Comparison of ENCODE assay signal across 17 cellular contexts in the genomic region with DNA sequence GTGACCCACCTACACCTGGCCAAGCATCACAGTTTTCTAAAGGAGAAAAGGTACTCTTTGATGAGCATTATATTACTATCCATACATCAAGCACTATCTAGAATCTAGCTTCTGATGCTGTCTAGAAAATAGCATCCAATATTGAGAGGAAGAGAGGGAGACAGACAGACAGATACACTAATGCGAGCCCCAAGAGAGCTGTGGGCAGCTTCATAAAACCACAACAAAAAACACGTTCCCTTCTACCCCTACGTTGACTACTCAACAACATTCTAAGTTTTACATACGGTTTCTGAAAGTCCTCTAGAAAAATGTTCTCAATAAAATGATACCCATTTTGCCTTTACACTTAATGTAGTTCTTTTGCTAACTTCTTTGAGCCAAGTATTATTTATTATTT.
DNase-seq lines count a peak whose midpoint lies in the region; ATAC-seq and TF ChIP-seq lines count a peak whose summit lies in the region.
"Had no signal": no experiment of that assay in that cellular context is flagged by ENCODE, and none has a peak within 500 bp of the region (broad histone marks: within the 10 kb centered on the region; RNA-seq: fewer than 3 reads in every experiment).

No MANE protein-coding gene starts in this region.

- no peaks in the 10 kb centered on the region for H3K27me3 ChIP-seq in osteoblast (ENCODE audit: insufficient read depth, low read length)
- H3K27me3 ChIP-seq: cardiac muscle cell had no signal

- no peaks in the 10 kb centered on the region for H3K27me3 Mint-ChIP-seq in stimulated activated naive CD8-positive, alpha-beta T cell treated with anti-CD3 and anti-CD28 coated beads, Interleukin-15, Interleukin-2, amounts not matched to agents 100 ng/mL and 50 ng/mL, for 24 hours
- H3K27me3 Mint-ChIP-seq in activated T-helper 17 cell treated with anti-CD3 and anti-CD28 coated beads, Interleukin-2, amount 50 U/mL, for 72 hours = no peaks in the 10 kb centered on the region
- H3K27me3 Mint-ChIP-seq: natural killer cell treated with Interleukin-12 subunit alpha and Interleukin-12 subunit beta and Interleukin-15 and Interleukin-18, amount 100 ng/mL, for 72 hours had no signal

- H3K27ac Mint-ChIP-seq in stimulated activated naive CD8-positive, alpha-beta T cell treated with anti-CD3 and anti-CD28 coated beads, Interleukin-15, Interleukin-2, amounts not matched to agents 100 ng/mL and 50 ng/mL, for 24 hours = peak overlapping the region; percentile 31
- H3K27ac Mint-ChIP-seq in activated T-helper 17 cell treated with anti-CD3 and anti-CD28 coated beads, Interleukin-2, amount 50 U/mL, for 72 hours = peak overlapping the region; percentile 96

- no peak overlapping the region for H3K4me2 ChIP-seq in osteoblast (ENCODE audit: insufficient read depth, low read length)

- peaks cover 42% of the 10 kb centered on the region for H3K36me3 Mint-ChIP-seq in stimulated activated naive CD8-positive, alpha-beta T cell treated with anti-CD3 and anti-CD28 coated beads, Interleukin-15, Interleukin-2, amounts not matched to agents 100 ng/mL and 50 ng/mL, for 24 hours (ENCODE audit: low read depth)
- H3K36me3 Mint-ChIP-seq in activated T-helper 17 cell treated with anti-CD3 and anti-CD28 coated beads, Interleukin-2, amount 50 U/mL, for 72 hours (ENCODE audit: low read depth) = peaks cover 11% of the 10 kb centered on the region

- TF ChIP-seq CTCF in osteoblast (IDR thresholded peaks at IDR 0.05; ENCODE audit: extremely low read depth, low read depth, low read length) = no peak

- H3K27ac ChIP-seq in osteoblast (ENCODE audit: low read depth, low read length) = peak overlapping the region; percentile 26
- H3K27ac ChIP-seq: cardiac muscle cell had no signal

- peaks cover 10% of the 10 kb centered on the region for H3K36me3 ChIP-seq in osteoblast (ENCODE audit: insufficient read depth, low read length)

- no peak overlapping the region for H2AFZ ChIP-seq in osteoblast (ENCODE audit: low read length)

- H3K4me1 ChIP-seq in osteoblast (ENCODE audit: insufficient read depth, low read length) = peaks cover 12% of the 10 kb centered on the region

- DNase-seq in stimulated activated naive CD8-positive, alpha-beta T cell treated with anti-CD3 and anti-CD28 coated beads, Interleukin-15, Interleukin-2, amounts not matched to agents 100 U/mL and 50 U/mL, for 24 hours = no peak
- peak; percentile 35 for DNase-seq in osteoblast (ENCODE audit: insufficient read length, low spot score, missing footprints)
- DNase-seq in NCI-H2107 (lab: John Stamatoyannopoulos, UW) = no peak
- DNase-seq in NCI-H187 treated with DMSO at 0.1 percent for 48 hours (lab: John Stamatoyannopoulos, UW) = no peak
- DNase-seq in NCI-H345 (lab: John Stamatoyannopoulos, UW) = no peak
- DNase-seq: activated CD4-positive, alpha-beta T cell treated with anti-CD3 and anti-CD28 coated beads, Interleukin-2, amount 50 U/mL, for 4 hours; amniotic stem cell; HFFc6; hypothalamus; islet precursor cell; NCI-H2029 treated with DMSO at 0.1 percent for 48 hours; psoas muscle; stimulated activated CD4-positive, alpha-beta T cell treated with anti-CD3 and anti-CD28 coated beads, Interleukin-4, amount 100 ng/mL, for 24 hours had no signal

- H3K4me1 Mint-ChIP-seq in stimulated activated naive CD8-positive, alpha-beta T cell treated with anti-CD3 and anti-CD28 coated beads, Interleukin-15, Interleukin-2, amounts not matched to agents 100 ng/mL and 50 ng/mL, for 24 hours (ENCODE audit: low read depth) = peaks cover 45% of the 10 kb centered on the region
- H3K4me1 Mint-ChIP-seq in activated T-helper 17 cell treated with anti-CD3 and anti-CD28 coated beads, Interleukin-2, amount 50 U/mL, for 72 hours = peaks cover 27% of the 10 kb centered on the region

- H3K4me3 ChIP-seq in osteoblast (ENCODE audit: insufficient read depth, low read length) = no peak overlapping the region
- H3K4me3 ChIP-seq: cardiac muscle cell, psoas muscle had no signal

- peaks cover 8% of the 10 kb centered on the region for H3K79me2 ChIP-seq in osteoblast (ENCODE audit: insufficient read depth, low read length)

- H3K9me3 ChIP-seq in osteoblast (ENCODE audit: low read depth, low read length) = no peaks in the 10 kb centered on the region
- H3K9me3 ChIP-seq: psoas muscle had no signal

- H3K9me3 Mint-ChIP-seq in stimulated activated naive CD8-positive, alpha-beta T cell treated with anti-CD3 and anti-CD28 coated beads, Interleukin-15, Interleukin-2, amounts not matched to agents 100 ng/mL and 50 ng/mL, for 24 hours = no peaks in the 10 kb centered on the region
- H3K9me3 Mint-ChIP-seq in activated T-helper 17 cell treated with anti-CD3 and anti-CD28 coated beads, Interleukin-2, amount 50 U/mL, for 72 hours = no peaks in the 10 kb centered on the region
- H3K9me3 Mint-ChIP-seq: HFFc6; natural killer cell treated with Interleukin-12 subunit alpha and Interleukin-12 subunit beta and Interleukin-15 and Interleukin-18, amount 100 ng/mL, for 72 hours had no signal

- H3K4me3 Mint-ChIP-seq in stimulated activated naive CD8-positive, alpha-beta T cell treated with anti-CD3 and anti-CD28 coated beads, Interleukin-15, Interleukin-2, amounts not matched to agents 100 ng/mL and 50 ng/mL, for 24 hours = no peak overlapping the region
- H3K4me3 Mint-ChIP-seq in activated T-helper 17 cell treated with anti-CD3 and anti-CD28 coated beads, Interleukin-2, amount 50 U/mL, for 72 hours = peak overlapping the region; percentile 72

- no peak for ATAC-seq in stimulated activated naive CD8-positive, alpha-beta T cell treated with anti-CD3 and anti-CD28 coated beads, Interleukin-15, Interleukin-2, amounts not matched to agents 100 U/mL and 50 U/mL, for 24 hours
- no peak for ATAC-seq in activated T-helper 17 cell treated with anti-CD3 and anti-CD28 coated beads, Interleukin-2, amount 50 U/mL, for 72 hours (replicated peaks)

- no peaks in the 10 kb centered on the region for H4K20me1 ChIP-seq in osteoblast (ENCODE audit: insufficient read depth, low read length)
